6 cellular contexts compared by ENCODE assay signal in genomic region chr19:40392894-40393517, GRCh38. TPM values are rescaled to one million over a fixed set of nuclear protein-coding genes. Genes with fewer than 3 reads are reported as not detected.
DNase-seq lines count a peak whose midpoint lies in the region; ATAC-seq and TF ChIP-seq lines count a peak whose summit lies in the region.

No MANE protein-coding gene starts in this region.

- intact Hi-C loops in left cardiac atrium (cut with DNase I) = no loop called here

- ATAC-seq in left cardiac atrium (peak; percentile 20 to 29), HG03457 (IDR thresholded peaks at IDR 0.05; ENCODE audit: unreplicated experiment) (no peak)

- DNase-seq in NCI-H510A (lab: John Stamatoyannopoulos, UW) (peak; percentile 29), left cardiac atrium (no peak), activated gamma-delta T cell (lab: John Stamatoyannopoulos, UW) (no peak), T1000 (lab: John Stamatoyannopoulos, UW) (no peak)

- H3K27ac ChIP-seq in C4-2B = peak overlapping the region; percentile 28

- no peak; the same call in 1 of the 2 replicates for TF ChIP-seq CTCF in C4-2B (conservative IDR thresholded peaks at IDR 0.05)

RNA-seq across cellular contexts. Expression of gene HIPK4, which starts 3.0 kb away (rescaled TPM):
- total RNA-seq in left cardiac atrium = under 1 TPM; 0.09 to 0.10 TPM

RNA-seq across cellular contexts. Expression of gene PRX, which starts 20.2 kb away (rescaled TPM):
- 1 to 10 TPM; 2.8 to 3.6 TPM for total RNA-seq in left cardiac atrium

RNA-seq across cellular contexts. Expression of gene SERTAD1, which starts 32.8 kb away (rescaled TPM):
- total RNA-seq in left cardiac atrium = 10 to 100 TPM in 1 of 2 donors, 1 to 10 TPM in 1; 9.4 to 17.0 TPM

RNA-seq across cellular contexts. Expression of gene PLD3, which starts 44.5 kb away (rescaled TPM):
- total RNA-seq in left cardiac atrium = 100 to 1,000 TPM; 193 to 202 TPM

RNA-seq across cellular contexts. Expression of gene C19orf47, which starts 44.8 kb away (rescaled TPM):
- total RNA-seq in left cardiac atrium = 100 to 1,000 TPM in 1 of 2 donors, 10 to 100 TPM in 1; 96.5 to 127 TPM
